ENCODE assay signal across 9 cellular contexts in the genomic region with DNA sequence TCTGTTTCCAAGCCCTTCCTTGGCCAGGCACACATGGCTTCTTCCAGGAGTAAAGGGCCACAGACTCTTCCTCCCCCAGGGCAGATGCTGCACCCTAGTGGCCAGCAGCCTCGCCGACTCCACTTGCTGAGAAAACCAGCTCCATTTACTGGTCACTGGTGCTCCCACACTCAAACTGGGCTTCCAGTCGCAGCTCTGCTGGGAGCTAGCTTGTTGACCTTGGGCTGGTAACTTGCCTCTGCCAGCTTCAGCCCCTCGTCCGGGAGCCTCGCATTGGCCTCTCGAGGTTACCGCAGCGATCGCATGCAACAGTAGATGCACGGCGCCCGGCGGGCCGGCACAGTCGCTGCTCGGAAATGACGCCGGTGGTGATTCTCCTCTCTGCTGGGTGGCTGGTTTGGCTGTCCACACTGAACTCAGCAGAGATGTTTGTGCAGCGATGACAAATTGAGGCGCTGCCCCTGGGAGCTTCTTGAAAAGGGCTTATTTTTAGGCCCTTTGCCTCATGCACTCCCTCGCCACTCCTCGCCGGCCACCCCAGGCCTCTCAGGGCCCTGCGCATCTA.
DNase-seq lines count a peak whose midpoint lies in the region; ATAC-seq and TF ChIP-seq lines count a peak whose summit lies in the region.
"Had no signal": no experiment of that assay in that cellular context is flagged by ENCODE, and none has a peak within 500 bp of the region (broad histone marks: within the 10 kb centered on the region; RNA-seq: fewer than 3 reads in every experiment).

No MANE protein-coding gene starts in this region.

- TF ChIP-seq CTCF in LNCAP (IDR thresholded peaks at IDR 0.05) (peak; percentile 78), esophagus muscularis mucosa (IDR thresholded peaks at IDR 0.05) (peak; percentile 61 to 65 (median 63))

- H3K4me1 Mint-ChIP-seq in activated CD8-positive, alpha-beta T cell treated with anti-CD3 and anti-CD28 coated beads, Interleukin-2, amount 10 ng/mL, durations not matched to agents 7 days and 5 days (ENCODE audit: low read depth): peaks cover 5% of the 10 kb centered on the region
- H3K4me1 Mint-ChIP-seq: activated naive CD4-positive, alpha-beta T cell treated with anti-CD3 and anti-CD28 coated beads, Interleukin-2, amount 50 U/mL, for 24 hours had no signal

- no peak overlapping the region for H3K4me3 Mint-ChIP-seq in activated CD8-positive, alpha-beta T cell treated with anti-CD3 and anti-CD28 coated beads, Interleukin-2, amount 10 ng/mL, durations not matched to agents 7 days and 5 days
- H3K4me3 Mint-ChIP-seq: activated naive CD4-positive, alpha-beta T cell treated with anti-CD3 and anti-CD28 coated beads, Interleukin-2, amount 50 U/mL, for 24 hours had no signal

- H3K14ac ChIP-seq in neuronal stem cell (ENCODE audit: low read length): peak overlapping the region; percentile 1

- no peak overlapping the region for H2BK120ac ChIP-seq in neuronal stem cell (ENCODE audit: low read depth, low read length)

- intact Hi-C loops in esophagus muscularis mucosa (cut with DNase I): no loop called here

- no peak overlapping the region for H2BK5ac ChIP-seq in neuronal stem cell (ENCODE audit: low read length)

- H3K27me3 ChIP-seq in esophagus muscularis mucosa: no peaks in the 10 kb centered on the region
- no peaks in the 10 kb centered on the region for H3K27me3 ChIP-seq in neuronal stem cell (ENCODE audit: control insufficient read depth in 3 of 3, insufficient read depth in 3 of 3, low read depth in 1 of 3, low read length in 3 of 3)

- H3K27me3 Mint-ChIP-seq in activated CD8-positive, alpha-beta T cell treated with anti-CD3 and anti-CD28 coated beads, Interleukin-2, amount 10 ng/mL, durations not matched to agents 7 days and 5 days (ENCODE audit: low read depth): no peaks in the 10 kb centered on the region
- H3K27me3 Mint-ChIP-seq: activated naive CD4-positive, alpha-beta T cell treated with anti-CD3 and anti-CD28 coated beads, Interleukin-2, amount 50 U/mL, for 24 hours had no signal

- no peaks in the 10 kb centered on the region for H3K9me3 ChIP-seq in esophagus muscularis mucosa
- no peaks in the 10 kb centered on the region for H3K9me3 ChIP-seq in neuronal stem cell (replicated peaks in 1 of 2; ENCODE audit: control insufficient read depth in 2 of 2, insufficient read depth in 1 of 2, low read depth in 1 of 2, low read length in 2 of 2)

- H3K23ac ChIP-seq in neuronal stem cell (ENCODE audit: low read depth, low read length, poor library complexity): peak overlapping the region; percentile 38

- H4K8ac ChIP-seq in neuronal stem cell (ENCODE audit: low read depth, low read length): no peak overlapping the region

- H3K4me1 ChIP-seq in esophagus muscularis mucosa (peaks cover 12 to 57% (median 54%) of the 10 kb centered on the region in 4 donors), neuronal stem cell (ENCODE audit: control insufficient read depth in 2 of 2, insufficient read depth in 1 of 2, low read depth in 1 of 2, low read length in 2 of 2) (peaks cover 22 to 43% of the 10 kb centered on the region in 2 donors)

- H2AFZ ChIP-seq in neuronal stem cell (ENCODE audit: low read length): no peak overlapping the region

- H2AK5ac ChIP-seq in neuronal stem cell (ENCODE audit: low read depth, low read length): no peak overlapping the region

- no peak for TF ChIP-seq POLR2A in esophagus muscularis mucosa (IDR thresholded peaks at IDR 0.05; ENCODE audit: low read depth)

- no peak overlapping the region for H3K4me2 ChIP-seq in neuronal stem cell (ENCODE audit: insufficient read depth, low read length, poor library complexity, severe bottlenecking)

- peak overlapping the region; percentile 6 for H2BK15ac ChIP-seq in neuronal stem cell (ENCODE audit: low read length)

- H3K36me3 Mint-ChIP-seq in activated CD8-positive, alpha-beta T cell treated with anti-CD3 and anti-CD28 coated beads, Interleukin-2, amount 10 ng/mL, durations not matched to agents 7 days and 5 days (ENCODE audit: low read depth): peaks cover 45% of the 10 kb centered on the region

- 74% methylated on average over 3 of the region's 25 CpGs for WGBS in esophagus muscularis mucosa
- no CpG with 5 or more reads among the region's 25 CpGs for WGBS in neuronal stem cell (ENCODE audit: extremely low coverage in 2 of 2, insufficient read length in 2 of 2, insufficient replicate concordance in 1 of 2), 2 donors

- no peak overlapping the region for H3K4ac ChIP-seq in neuronal stem cell (ENCODE audit: low read length)

- POLR2A ChIA-PET in activated CD8-positive, alpha-beta T cell treated with anti-CD3 and anti-CD28 coated beads, Interleukin-2, amount 10 ng/mL, durations not matched to agents 7 days and 5 days (lab: Charles Lee): no interaction called here

- H3K36me3 ChIP-seq in esophagus muscularis mucosa: peaks cover 4 to 77% (median 61%) of the 10 kb centered on the region in 4 donors
- H3K36me3 ChIP-seq in neuronal stem cell (replicated peaks in 1 of 2; ENCODE audit: control insufficient read depth in 2 of 2, insufficient read depth in 2 of 2, low read length in 2 of 2): peaks cover 21 to 37% of the 10 kb centered on the region in 2 donors

- DNase-seq in NCI-H2081 (lab: John Stamatoyannopoulos, UW) (peak; percentile 9 to 24), NCI-H2081 treated with DMSO at 0.1 percent for 48 hours (lab: John Stamatoyannopoulos, UW) (no peak), esophagus muscularis mucosa (ENCODE audit: extremely low spot score) (no peak), neuronal stem cell (ENCODE audit: low spot score) (no peak), ureter (ENCODE audit: low spot score) (no peak)
- DNase-seq in activated CD8-positive, alpha-beta T cell treated with anti-CD3 and anti-CD28 coated beads, Interleukin-2, amount 10 ng/mL, durations not matched to agents 7 days and 5 days: peak; percentile 62

- no peaks in the 10 kb centered on the region for H3K79me1 ChIP-seq in neuronal stem cell (ENCODE audit: low read depth, low read length)

- H3K27ac ChIP-seq in esophagus muscularis mucosa (replicated peaks in 1 of 4) (peak overlapping the region; percentile 13 to 85 (median 46)), neuronal stem cell (replicated peaks; ENCODE audit: low read length) (no peak overlapping the region)

- ATAC-seq in activated CD8-positive, alpha-beta T cell treated with anti-CD3 and anti-CD28 coated beads, Interleukin-2, amount 10 ng/mL, durations not matched to agents 7 days and 5 days: peak; percentile 38
- no peak for ATAC-seq in HG03196 (IDR thresholded peaks at IDR 0.05; ENCODE audit: unreplicated experiment)

- H4K91ac ChIP-seq in neuronal stem cell (ENCODE audit: low read depth, low read length, poor library complexity): peak overlapping the region; percentile 22

- H3K4me3 ChIP-seq in esophagus muscularis mucosa (no peak overlapping the region), neuronal stem cell (ENCODE audit: low read length in 2 of 2) (no peak overlapping the region)

- H3K9me3 Mint-ChIP-seq in activated CD8-positive, alpha-beta T cell treated with anti-CD3 and anti-CD28 coated beads, Interleukin-2, amount 10 ng/mL, durations not matched to agents 7 days and 5 days (ENCODE audit: insufficient read depth): no peaks in the 10 kb centered on the region
- H3K9me3 Mint-ChIP-seq: activated naive CD4-positive, alpha-beta T cell treated with anti-CD3 and anti-CD28 coated beads, Interleukin-2, amount 50 U/mL, for 24 hours had no signal

- H3K9ac ChIP-seq in neuronal stem cell (ENCODE audit: low read depth, low read length, poor library complexity): peak overlapping the region; percentile 60

- no peak overlapping the region for H2BK12ac ChIP-seq in neuronal stem cell (ENCODE audit: low read length)

- CTCF ChIA-PET in activated CD8-positive, alpha-beta T cell treated with anti-CD3 and anti-CD28 coated beads, Interleukin-2, amount 10 ng/mL, durations not matched to agents 7 days and 5 days (lab: Charles Lee): interaction anchor here (0.6 to 3.0 kb wide), 29 partner anchors 8 to 385 kb away, joined by 3 to 34 read pairs (median 4); no protein-coding TSS in a partner anchor

- no peak for TF ChIP-seq EP300 in esophagus muscularis mucosa (IDR thresholded peaks at IDR 0.05)

- no peak overlapping the region for H3K18ac ChIP-seq in neuronal stem cell (ENCODE audit: low read length)

- no peak overlapping the region for H3K27ac Mint-ChIP-seq in activated CD8-positive, alpha-beta T cell treated with anti-CD3 and anti-CD28 coated beads, Interleukin-2, amount 10 ng/mL, durations not matched to agents 7 days and 5 days
- H3K27ac Mint-ChIP-seq: activated naive CD4-positive, alpha-beta T cell treated with anti-CD3 and anti-CD28 coated beads, Interleukin-2, amount 50 U/mL, for 24 hours had no signal

Comparison
In these comparisons a context has a peak if more than half of its experiments do, and no peak if none do; other contexts are left out.
1. DNase-seq: peak in NCI-H2081 (2 of 2) and activated CD8-positive, alpha-beta T cell treated with anti-CD3 and anti-CD28 coated beads, Interleukin-2, amount 10 ng/mL, durations not matched to agents 7 days and 5 days (single experiment); none in NCI-H2081 treated with DMSO at 0.1 percent for 48 hours (single experiment), esophagus muscularis mucosa (single experiment), neuronal stem cell (single experiment) and ureter (single experiment).